In the genomic region with DNA sequence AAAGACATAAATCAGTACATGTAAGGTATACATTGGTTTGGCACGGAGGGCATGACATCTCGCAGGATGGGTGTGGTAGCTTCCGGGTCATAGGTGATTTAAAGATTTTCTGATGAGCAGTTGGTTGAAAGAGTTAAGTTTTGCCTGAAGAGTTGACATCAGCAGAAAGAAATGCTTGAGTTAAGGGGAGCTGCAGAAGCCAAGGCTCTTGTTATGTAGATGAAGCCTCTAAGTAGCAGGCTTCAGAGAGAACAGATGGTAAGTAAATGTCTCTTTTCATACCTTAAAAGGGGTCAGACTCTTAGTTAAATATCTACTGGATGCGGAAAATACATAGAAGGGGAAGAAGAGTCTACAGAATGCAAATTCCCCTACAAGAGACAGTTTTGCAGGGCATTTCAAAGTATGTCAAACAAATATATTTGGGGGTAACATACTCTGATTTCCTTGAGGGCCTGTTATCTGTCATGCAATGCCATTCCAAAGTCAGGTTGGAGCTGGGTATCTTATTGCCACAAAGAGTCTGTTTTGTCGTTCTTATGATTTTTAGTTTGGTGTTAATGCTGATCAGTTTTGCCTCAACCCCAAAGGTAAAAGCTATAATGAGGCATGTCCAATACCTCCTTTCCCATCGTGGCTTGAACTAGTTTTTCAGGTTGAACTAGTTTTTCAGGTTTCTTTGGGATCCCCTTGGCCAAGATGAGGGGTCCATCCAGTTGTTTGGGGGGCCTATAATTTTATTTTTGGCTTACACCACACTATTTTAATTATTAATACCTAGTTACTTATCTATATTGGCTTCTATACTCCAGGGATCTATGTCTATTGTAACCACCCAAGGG, we compare ENCODE assay signal across 17 cellular contexts.
"Had no signal": no experiment of that assay in that cellular context is flagged by ENCODE, and none has a peak within 500 bp of the region (broad histone marks: within the 10 kb centered on the region; RNA-seq: fewer than 3 reads in every experiment).

No MANE protein-coding gene starts in this region.

- H3K27ac Mint-ChIP-seq: activated CD4-positive, alpha-beta memory T cell treated with anti-CD3 and anti-CD28 coated beads for 36 hours; activated naive CD8-positive, alpha-beta T cell treated with anti-CD3 and anti-CD28 coated beads, Interleukin-2, amount 50 U/mL, for 24 hours; natural killer cell; stimulated activated naive B cell treated with anti-CD40 and anti-IgM and Interleukin-4, amounts not matched to agents 10 μg/mL and 1 μg/mL and 100 μg/mL, for 72 hours had no signal

- H3K9me3 ChIP-seq: gastroesophageal sphincter, mucosa of descending colon, prostate gland, upper lobe of left lung had no signal

- H3K9me3 Mint-ChIP-seq: activated naive CD8-positive, alpha-beta T cell treated with anti-CD3 and anti-CD28 coated beads, Interleukin-2, amount 50 U/mL, for 24 hours; stimulated activated naive B cell treated with anti-CD40 and anti-IgM and Interleukin-4, amounts not matched to agents 10 μg/mL and 1 μg/mL and 100 μg/mL, for 72 hours had no signal

- FAIRE-seq: islet of Langerhans had no signal

- H3K27ac ChIP-seq: gastroesophageal sphincter, prostate gland, upper lobe of left lung had no signal

- H3K4me3 Mint-ChIP-seq: activated CD4-positive, alpha-beta memory T cell treated with anti-CD3 and anti-CD28 coated beads for 36 hours; activated naive CD8-positive, alpha-beta T cell treated with anti-CD3 and anti-CD28 coated beads, Interleukin-2, amount 50 U/mL, for 24 hours; natural killer cell; stimulated activated naive B cell treated with anti-CD40 and anti-IgM and Interleukin-4, amounts not matched to agents 10 μg/mL and 1 μg/mL and 100 μg/mL, for 72 hours had no signal

- H3K36me3 ChIP-seq: gastroesophageal sphincter, prostate gland, upper lobe of left lung had no signal

- H3K36me3 Mint-ChIP-seq: activated CD4-positive, alpha-beta memory T cell treated with anti-CD3 and anti-CD28 coated beads for 36 hours; natural killer cell; stimulated activated naive B cell treated with anti-CD40 and anti-IgM and Interleukin-4, amounts not matched to agents 10 μg/mL and 1 μg/mL and 100 μg/mL, for 72 hours had no signal

- H3K4me1 Mint-ChIP-seq: activated naive CD8-positive, alpha-beta T cell treated with anti-CD3 and anti-CD28 coated beads, Interleukin-2, amount 50 U/mL, for 24 hours; natural killer cell had no signal

- ATAC-seq: activated naive CD8-positive, alpha-beta T cell treated with anti-CD3 and anti-CD28 coated beads, Interleukin-2, amount 50 U/mL, for 24 hours; gastroesophageal sphincter; left lobe of liver; mucosa of descending colon; natural killer cell; sciatic nerve; stimulated activated naive B cell treated with anti-CD40 and anti-IgM and Interleukin-4, amounts not matched to agents 10 μg/mL and 1 μg/mL and 100 μg/mL, for 72 hours had no signal

- H3K27me3 ChIP-seq: gastroesophageal sphincter, upper lobe of left lung had no signal

- DNase-seq: activated CD4-positive, alpha-beta memory T cell treated with anti-CD3 and anti-CD28 coated beads for 36 hours; activated naive CD8-positive, alpha-beta T cell treated with anti-CD3 and anti-CD28 coated beads, Interleukin-2, amount 50 U/mL, for 24 hours; activated T-cell treated with anti-CD3 and anti-CD28 coated beads, Interleukin-2, amount 50 U/mL, for 48 hours; caudate nucleus; cortex of kidney; effector CD8-positive, alpha-beta T cell; mucosa of descending colon; natural killer cell; stimulated activated CD4-positive, alpha-beta T cell treated with anti-CD3 and anti-CD28 coated beads, Interleukin-2, amount 100 ng/mL, for 24 hours; stimulated activated naive B cell treated with anti-CD40 and anti-IgM and Interleukin-4, amounts not matched to agents 10 μg/mL and 1 μg/mL and 100 μg/mL, for 72 hours; T-helper 9 cell; upper lobe of left lung had no signal

- H3K4me1 ChIP-seq: gastroesophageal sphincter, prostate gland, upper lobe of left lung had no signal

- H3K4me3 ChIP-seq: gastroesophageal sphincter, mucosa of descending colon, prostate gland, upper lobe of left lung had no signal
